8 cellular contexts compared by ENCODE assay signal in the genomic region with DNA sequence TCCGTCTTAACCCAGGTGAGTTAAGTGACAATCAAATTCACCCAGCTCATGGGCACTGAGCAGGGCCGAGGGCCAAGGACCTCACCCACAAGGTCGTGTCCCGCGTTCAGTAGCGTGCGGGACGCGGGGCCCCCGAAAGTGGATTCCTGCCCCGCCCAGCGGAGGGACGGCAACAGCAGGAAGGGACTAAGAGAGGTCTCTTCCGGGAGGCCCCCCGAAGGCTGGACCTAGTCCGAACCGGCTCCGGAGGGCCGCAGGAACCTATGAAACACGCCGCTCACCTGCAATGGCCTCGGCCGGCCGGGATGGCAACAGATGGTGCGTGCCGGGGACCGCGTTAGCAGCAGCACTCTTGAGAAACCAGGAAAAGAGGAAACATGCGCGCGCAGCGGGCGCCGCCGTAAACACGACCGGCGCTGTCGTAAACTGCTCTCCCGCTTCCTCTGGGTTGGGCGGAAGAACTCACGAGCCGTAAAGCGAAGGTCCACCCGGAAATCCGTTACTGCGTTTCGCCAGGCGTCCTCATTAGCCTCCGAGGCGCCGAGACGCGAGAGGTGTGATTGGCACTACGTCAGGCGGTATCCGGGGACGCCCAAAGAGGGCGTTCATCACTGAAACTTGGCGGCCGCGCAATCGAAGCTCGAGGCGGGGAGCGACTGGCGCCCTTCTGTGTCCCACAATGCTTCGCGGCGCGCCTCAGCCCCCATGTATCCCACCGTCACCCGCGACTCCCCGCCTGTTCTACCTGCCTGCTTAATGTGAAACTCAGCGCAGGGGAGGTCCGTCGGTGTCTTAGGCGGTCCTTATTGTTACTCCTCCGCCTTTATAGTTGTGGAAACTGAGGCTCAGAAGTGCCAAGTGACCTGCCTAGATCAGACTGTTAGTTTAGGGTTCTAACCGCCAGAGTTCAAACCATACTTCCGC. TPM values are rescaled to one million over a fixed set of nuclear protein-coding genes. Genes with fewer than 3 reads are reported as not detected.
DNase-seq lines count a peak whose midpoint lies in the region; ATAC-seq and TF ChIP-seq lines count a peak whose summit lies in the region.

A gene with protein sequence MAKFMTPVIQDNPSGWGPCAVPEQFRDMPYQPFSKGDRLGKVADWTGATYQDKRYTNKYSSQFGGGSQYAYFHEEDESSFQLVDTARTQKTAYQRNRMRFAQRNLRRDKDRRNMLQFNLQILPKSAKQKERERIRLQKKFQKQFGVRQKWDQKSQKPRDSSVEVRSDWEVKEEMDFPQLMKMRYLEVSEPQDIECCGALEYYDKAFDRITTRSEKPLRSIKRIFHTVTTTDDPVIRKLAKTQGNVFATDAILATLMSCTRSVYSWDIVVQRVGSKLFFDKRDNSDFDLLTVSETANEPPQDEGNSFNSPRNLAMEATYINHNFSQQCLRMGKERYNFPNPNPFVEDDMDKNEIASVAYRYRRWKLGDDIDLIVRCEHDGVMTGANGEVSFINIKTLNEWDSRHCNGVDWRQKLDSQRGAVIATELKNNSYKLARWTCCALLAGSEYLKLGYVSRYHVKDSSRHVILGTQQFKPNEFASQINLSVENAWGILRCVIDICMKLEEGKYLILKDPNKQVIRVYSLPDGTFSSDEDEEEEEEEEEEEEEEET (minus strand): TSS at position 372 of the 924 bp plus-strand sequence. CDS start 3,045 bp downstream, outside the sequence.

- peak; percentile 90 for ATAC-seq in GM21619 (IDR thresholded peaks at IDR 0.05; ENCODE audit: unreplicated experiment)
- peak; percentile 97 for ATAC-seq in mucosa of descending colon

- peak within 1 kb of the TSS; percentile 91 for H3K4me2 ChIP-seq in PC-9

- peaks cover 37% of the 10 kb centered on the region for H4K20me1 ChIP-seq in PC-9 (ENCODE audit: insufficient read depth)

- BruUV-seq in PC-9 (replicated peaks; lab: Mats Ljungman, UMichigan), result no TSS peak

- TF ChIP-seq CTCF in PC-9 (conservative IDR thresholded peaks at IDR 0.05) (peak; percentile 37; the same call in 1 of the 2 replicates), mucosa of descending colon (IDR thresholded peaks at IDR 0.05) (no peak)

- no peaks in the 10 kb centered on the region for H3K9me3 ChIP-seq in PC-9 (ENCODE audit: insufficient read depth, low read depth)
- no peaks in the 10 kb centered on the region for H3K9me3 ChIP-seq in mucosa of descending colon

- H3F3A ChIP-seq in PC-9 (ENCODE audit: insufficient read depth, low read depth), result peaks cover 59% of the 10 kb centered on the region

- peak within 1 kb of the TSS; percentile 94 for H2AFZ ChIP-seq in PC-9

- peak within 1 kb of the TSS; percentile 99 for H3K4me3 ChIP-seq in Jurkat, Clone E6-1 (ENCODE audit: low read length)
- peak within 1 kb of the TSS; percentile 90 for H3K4me3 ChIP-seq in PC-9
- H3K4me3 ChIP-seq in mucosa of descending colon, result peak within 1 kb of the TSS; percentile 81

- POLR2A ChIA-PET in PC-9 (lab: Charles Lee; ENCODE audit: unreplicated experiment), result interaction anchor here (0.5 to 1.6 kb wide), 13 partner anchors 12 to 1163 kb away, joined by 3 to 17 read pairs (median 6); partner anchors contain the start of gene IFT27

- peak within 1 kb of the TSS; percentile 96 for H3K27ac ChIP-seq in PC-9
- peak within 1 kb of the TSS; percentile 95 for H3K27ac ChIP-seq in epithelial cell of prostate

- CTCF ChIA-PET in PC-9 (lab: Charles Lee), result interaction anchor here (0.6 to 1.2 kb wide), 4 partner anchors 12 to 689 kb away, joined by 3 to 6 read pairs (median 4); no protein-coding TSS in a partner anchor

- peaks cover 36% of the 10 kb centered on the region for H3K36me3 ChIP-seq in PC-9 (ENCODE audit: low read depth)
- peaks cover 8% of the 10 kb centered on the region for H3K36me3 ChIP-seq in mucosa of descending colon (ENCODE audit: low read depth)

- intact Hi-C loops in PC-9 (cut with micrococcal nuclease; ENCODE audit: unreplicated experiment) (loop anchor here (1.0 to 5.0 kb wide), 2 partner anchors 13 to 47 kb away; partner anchors contain the start of gene TXN2), mucosa of descending colon (cut with DNase I, micrococcal nuclease) (no loop called here)

- H3K4me1 ChIP-seq in PC-9 (replicated peaks; ENCODE audit: insufficient read depth), result peaks cover 25% of the 10 kb centered on the region
- peaks cover 6% of the 10 kb centered on the region for H3K4me1 ChIP-seq in mucosa of descending colon (ENCODE audit: low read depth)

- no peaks in the 10 kb centered on the region for H3K9me2 ChIP-seq in PC-9 (ENCODE audit: insufficient read depth)

- DNase-seq in DMS153 (lab: John Stamatoyannopoulos, UW) (peak; percentile 99), PC-9 (peak; percentile 99 to 100), epithelial cell of prostate (ENCODE audit: low read depth, low spot score) (peak; percentile 99), mucosa of descending colon (peak; percentile 98 to 100 (median 99))
- peak; percentile 100 for DNase-seq in Jurkat, Clone E6-1 (ENCODE audit: low read depth, low spot score)
- peak; percentile 97 for DNase-seq in activated T-cell treated with anti-CD3 and anti-CD28 coated beads, Interleukin-2, amount 50 U/mL, for 1 hour
- peak; percentile 97 for DNase-seq in stimulated activated CD8-positive, alpha-beta memory T cell treated with anti-CD3 and anti-CD28 coated beads, Interleukin-4, amount 100 ng/mL, for 24 hours (ENCODE audit: low read depth)

- H3K27me3 ChIP-seq in PC-9 (ENCODE audit: insufficient read depth, low read depth), result no peaks in the 10 kb centered on the region

- peaks cover 48% of the 10 kb centered on the region for H3K79me2 ChIP-seq in PC-9 (ENCODE audit: low read depth)

RNA-seq across cellular contexts. Expression of the gene that starts here (rescaled TPM):
- polyA plus RNA-seq in Jurkat, Clone E6-1 (2012; ENCODE audit: insufficient read depth, insufficient read length), result 288 TPM
- total RNA-seq in PC-9 (2021), result 270 and 312 TPM in 2 replicates
- 100 to 1,000 TPM; 135 to 145 (median 142) TPM for total RNA-seq in mucosa of descending colon

Comparison
In these comparisons a context has a peak if more than half of its experiments do, and no peak if none do; other contexts are left out.
1. Peak in every context shown above with its lines: DNase-seq, ATAC-seq, H3K4me3 ChIP-seq and H3K27ac ChIP-seq.